Comparison of ENCODE assay signal across 8 cellular contexts in the genomic region with DNA sequence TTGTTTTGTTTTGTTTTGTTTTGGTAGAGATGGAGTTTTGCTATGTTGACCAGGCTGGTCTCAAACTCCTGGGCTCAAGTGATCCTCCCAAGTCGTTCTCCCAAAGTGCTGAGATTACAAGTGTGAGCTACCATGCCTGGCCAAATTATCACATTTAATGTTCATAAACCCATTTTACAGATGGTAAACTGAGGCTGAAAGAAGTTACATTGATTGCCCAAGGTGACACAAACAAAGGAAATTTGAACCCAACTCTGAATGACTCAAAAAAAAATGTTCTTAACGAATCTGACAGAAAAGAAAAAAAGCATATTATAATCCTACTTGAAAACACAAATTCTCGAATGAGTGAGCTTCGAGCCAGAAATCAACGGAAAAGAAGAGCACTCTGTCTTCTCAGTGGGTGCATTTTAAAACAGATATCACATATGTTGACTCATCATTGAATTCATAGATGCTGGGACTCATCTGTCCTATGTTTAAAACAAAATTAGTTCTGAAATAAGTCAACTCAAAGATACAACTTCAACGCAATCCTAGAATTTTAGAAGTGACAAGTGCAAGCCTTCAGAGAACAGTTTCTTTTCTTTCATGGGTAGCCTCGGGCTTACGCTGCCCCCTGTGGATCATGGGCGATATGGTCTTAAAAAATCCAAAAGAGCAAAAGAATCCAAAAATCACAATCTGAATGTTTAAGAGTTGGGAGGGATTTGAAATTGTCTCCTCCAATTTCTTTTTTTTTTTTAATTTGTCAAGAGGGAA. TPM values are rescaled to one million over a fixed set of nuclear protein-coding genes. Genes with fewer than 3 reads are reported as not detected.
DNase-seq lines count a peak whose midpoint lies in the region; ATAC-seq, FAIRE-seq and TF ChIP-seq lines count a peak whose summit lies in the region.

No MANE protein-coding gene starts in this region.

- H4K8ac ChIP-seq in H1 (ENCODE audit: extremely low read depth, insufficient read depth, low read length) = no peak overlapping the region

- no peak overlapping the region for H4K91ac ChIP-seq in H1 (replicated peaks; ENCODE audit: insufficient read length, low read length)

- H3K36me3 ChIP-seq in H1 (ENCODE audit: control insufficient read depth in 2 of 4, insufficient read depth in 4 of 4, low read length in 3 of 4) = peaks cover 0 to 2% (median 0%) of the 10 kb centered on the region in 4 experiments; a peak in 1 of 8 replicates
- H3K36me3 ChIP-seq in psoas muscle (ENCODE audit: insufficient read depth in 1 of 2, low read depth in 1 of 2) = no peaks in the 10 kb centered on the region

- H3K9ac ChIP-seq in H1 (replicated peaks in 1 of 4; ENCODE audit: extremely low read depth in 1 of 4, low read depth in 3 of 4, low read length in 3 of 4) = no peak overlapping the region

- H3K27me3 Mint-ChIP-seq in activated CD4-positive, alpha-beta T cell treated with anti-CD3 and anti-CD28 coated beads for 36 hours = peaks cover 5% of the 10 kb centered on the region

- peak; percentile 41 to 54 for DNase-seq in NOMO-1 (lab: John Stamatoyannopoulos, UW; ENCODE audit: unreplicated experiment in 2 of 2)
- DNase-seq in NOMO-1 treated with dmso at 0.1 percent for 144 hours (lab: John Stamatoyannopoulos, UW; ENCODE audit: unreplicated experiment) = no peak
- peak; percentile 80 for DNase-seq in activated CD4-positive, alpha-beta T cell treated with anti-CD3 and anti-CD28 coated beads for 36 hours
- DNase-seq in H1 (ENCODE audit: low read depth in 1 of 2, low spot score in 2 of 2) = peak in 1 of 2 experiments; percentile 54
- no peak for DNase-seq in psoas muscle

- no peak overlapping the region for H3K4me2 ChIP-seq in H1 (ENCODE audit: insufficient read depth in 1 of 2, low read depth in 2 of 2, low read length in 2 of 2)

- CTCF ChIA-PET in activated CD4-positive, alpha-beta T cell treated with anti-CD3 and anti-CD28 coated beads for 36 hours (lab: Charles Lee) = interaction anchor here (0.5 to 2.3 kb wide), 13 partner anchors 8 to 991 kb away, joined by 3 to 13 read pairs (median 5); no protein-coding TSS in a partner anchor
- CTCF ChIA-PET in H1 (lab: Charles Lee; ENCODE audit: partially characterized antibody) = interaction anchor here (0.6 to 3.0 kb wide), 21 partner anchors 11 to 991 kb away, joined by 3 to 23 read pairs (median 3); no protein-coding TSS in a partner anchor

- no peak overlapping the region for H3K4me3 Mint-ChIP-seq in activated CD4-positive, alpha-beta T cell treated with anti-CD3 and anti-CD28 coated beads for 36 hours

- H4K20me1 ChIP-seq in H1 (replicated peaks in 1 of 2; ENCODE audit: control insufficient read depth in 1 of 2, insufficient read depth in 2 of 2, low read length in 2 of 2) = no peaks in the 10 kb centered on the region

- H3K27me3 ChIP-seq in H1 (replicated peaks in 1 of 4; ENCODE audit: control insufficient read depth in 3 of 4, extremely low read depth in 1 of 4, insufficient read depth in 3 of 4, low read length in 3 of 4) (no peaks in the 10 kb centered on the region), psoas muscle (ENCODE audit: insufficient read depth in 3 of 3, low read length in 2 of 3) (no peaks in the 10 kb centered on the region)

- TF ChIP-seq CTCF in H1 (IDR thresholded peaks at IDR 0.05; ENCODE audit: control extremely low read depth in 1 of 3, insufficient read depth in 1 of 3, low read depth in 1 of 3, low read length in 3 of 3) = peak; percentile 32 to 68 (median 57)
- TF ChIP-seq CTCF in psoas muscle (IDR thresholded peaks at IDR 0.05) = peak; percentile 44

- H3K36me3 Mint-ChIP-seq in activated CD4-positive, alpha-beta T cell treated with anti-CD3 and anti-CD28 coated beads for 36 hours (ENCODE audit: low read depth) = peaks cover 8% of the 10 kb centered on the region

- H3K4me3 ChIP-seq in H1 (ENCODE audit: extremely low read depth in 1 of 4, insufficient read depth in 2 of 4, low read depth in 3 of 4, low read length in 4 of 4) (no peak overlapping the region), psoas muscle (no peak overlapping the region)

- H4K5ac ChIP-seq in H1 (ENCODE audit: insufficient read length, low read depth, low read length) = no peak overlapping the region

- intact Hi-C loops in activated CD4-positive, alpha-beta T cell treated with anti-CD3 and anti-CD28 coated beads for 36 hours (cut with DNase I, micrococcal nuclease) = loop anchor here (1.0 to 10.0 kb wide), 8 partner anchors 14 to 992 kb away; no protein-coding TSS in a partner anchor
- intact Hi-C loops in psoas muscle (cut with DNase I) = loop anchor here in 1 of 2 donors (10.0 kb wide), 1 partner anchor 250 kb away; no protein-coding TSS in a partner anchor

- TF ChIP-seq POLR2A in H1 (IDR thresholded peaks at IDR 0.05; ENCODE audit: control extremely low read depth in 1 of 2, low read depth in 2 of 2, low read length in 2 of 2) = no peak

- H3K27ac ChIP-seq in H1 (ENCODE audit: low read depth, low read length) (no peak overlapping the region), psoas muscle (no peak overlapping the region)

- no peak for TF ChIP-seq EP300 in H1 (IDR thresholded peaks at IDR 0.05; ENCODE audit: borderline replicate concordance in 1 of 2, low read depth in 2 of 2, low read length in 2 of 2)

- no peak overlapping the region for H3K14ac ChIP-seq in H1 (ENCODE audit: insufficient read length)

- peak; percentile 80 for FAIRE-seq in H1 (lab: Jason Lieb, UNC)

- no peak overlapping the region for H2BK5ac ChIP-seq in H1 (ENCODE audit: low read depth, low read length)

- peak overlapping the region; percentile 82 for H3K27ac Mint-ChIP-seq in activated CD4-positive, alpha-beta T cell treated with anti-CD3 and anti-CD28 coated beads for 36 hours

- H2BK120ac ChIP-seq in H1 (replicated peaks; ENCODE audit: low read depth, low read length) = no peak overlapping the region

- H3K18ac ChIP-seq in H1 (ENCODE audit: extremely low read depth, low read length) = no peak overlapping the region

- POLR2A ChIA-PET in activated CD4-positive, alpha-beta T cell treated with anti-CD3 and anti-CD28 coated beads for 36 hours (lab: Charles Lee) = interaction anchor here (0.6 to 1.0 kb wide), 2 partner anchors 14 to 141 kb away, joined by 4 to 6 read pairs; no protein-coding TSS in a partner anchor
- POLR2A ChIA-PET in H1 (lab: Charles Lee; ENCODE audit: partially characterized antibody) = interaction anchor here (0.9 kb wide), 1 partner anchor 41 kb away, joined by 3 read pairs; no protein-coding TSS in a partner anchor

- peaks cover 42% of the 10 kb centered on the region for H3K4me1 Mint-ChIP-seq in activated CD4-positive, alpha-beta T cell treated with anti-CD3 and anti-CD28 coated beads for 36 hours

- peaks cover 3 to 5% of the 10 kb centered on the region in 2 experiments; a peak in 3 of 4 replicates for H3K9me3 ChIP-seq in H1 (ENCODE audit: insufficient read depth in 2 of 2, low read depth in 1 of 2, low read length in 1 of 2)
- no peaks in the 10 kb centered on the region for H3K9me3 ChIP-seq in psoas muscle

- H2BK15ac ChIP-seq in H1 (ENCODE audit: low read length) = no peak overlapping the region

- 65% methylated on average over 9 of the region's 9 CpGs; no CpG with 5 or more reads in 1 of the 2 experiments for WGBS in H1 (ENCODE audit: extremely low coverage in 1 of 2, insufficient coverage in 1 of 2, insufficient read length in 1 of 2, insufficient replicate concordance in 2 of 2, low coverage in 1 of 2, low lambda C conversion rate in 2 of 2, missing lambda C conversion rate in 1 of 2), 2 experiments
- WGBS in psoas muscle, 3 donors = 58 to 60% (median 60%) methylated on average over 9 of the region's 9 CpGs

- no peak overlapping the region for H2BK12ac ChIP-seq in H1 (ENCODE audit: low read depth, low read length)

- no peaks in the 10 kb centered on the region for H3K79me2 ChIP-seq in H1 (ENCODE audit: control insufficient read depth in 1 of 2, insufficient read depth in 2 of 2, low read length in 2 of 2)

- H3K9me3 Mint-ChIP-seq in activated CD4-positive, alpha-beta T cell treated with anti-CD3 and anti-CD28 coated beads for 36 hours (ENCODE audit: low read depth) = peaks cover 7% of the 10 kb centered on the region

- H3K23me2 ChIP-seq in H1 (ENCODE audit: low read depth, low read length) = no peaks in the 10 kb centered on the region

- H3K4me1 ChIP-seq in H1 (replicated peaks in 1 of 4; ENCODE audit: control insufficient read depth in 3 of 4, insufficient read depth in 4 of 4, low read length in 3 of 4) (no peaks in the 10 kb centered on the region), psoas muscle (no peaks in the 10 kb centered on the region)

- TF ChIP-seq RAD21 in H1 (IDR thresholded peaks at IDR 0.05 in 1 of 2, conservative IDR thresholded peaks at IDR 0.05 in 1 of 2; ENCODE audit: low read depth in 2 of 2, low read length in 2 of 2) = peak; percentile 77 to 84

- H2AFZ ChIP-seq in H1 (ENCODE audit: low read length) = no peak overlapping the region; the same call in 1 of the 2 replicates

- H2AK5ac ChIP-seq in H1 (ENCODE audit: low read depth, low read length) = no peak overlapping the region

- H3K23ac ChIP-seq in H1 (ENCODE audit: insufficient read length) = no peak overlapping the region

- no peak overlapping the region for H3K4ac ChIP-seq in H1 (replicated peaks; ENCODE audit: insufficient read length, low read depth, low read length)

- ATAC-seq in HG03175 (IDR thresholded peaks at IDR 0.05; ENCODE audit: unreplicated experiment) (peak; percentile 56), psoas muscle (no peak), GM21825 (IDR thresholded peaks at IDR 0.05; ENCODE audit: unreplicated experiment) (no peak), GM19395 (IDR thresholded peaks at IDR 0.05; ENCODE audit: unreplicated experiment) (no peak)
- peak; percentile 89 for ATAC-seq in activated CD4-positive, alpha-beta T cell treated with anti-CD3 and anti-CD28 coated beads for 36 hours

- H3K79me1 ChIP-seq in H1 (ENCODE audit: low read depth, low read length) = no peaks in the 10 kb centered on the region

- peak overlapping the region; percentile 29; the same call in 1 of the 2 replicates for H2BK20ac ChIP-seq in H1 (ENCODE audit: low read length)

- H3K56ac ChIP-seq in H1 (replicated peaks; ENCODE audit: insufficient read length, low read depth, low read length) = no peak overlapping the region

TF ChIP-seq in H1, 55 proteins besides CTCF, POLR2A, EP300 and RAD21 (continues in another document):
- TF ChIP-seq RNF2 (IDR thresholded peaks at IDR 0.05; ENCODE audit: borderline replicate concordance, low read depth, low read length, missing control alignments, poor library complexity, severe bottlenecking) = no peak

RNA-seq across cellular contexts. Expression of a gene that starts 28.4 kb away (rescaled TPM):
- total RNA-seq in activated CD4-positive, alpha-beta T cell treated with anti-CD3 and anti-CD28 coated beads for 36 hours = 1 to 10 TPM; 2.3 to 3.5 TPM
- not detected in 2 replicates for total RNA-seq in H1 (2021; fragmentation: NEBNext Ultra II Directional; extraction: Animal tissue kit (Norgen Biotek cat#: 25700))
- polyA plus RNA-seq in H1 (2011; rRNA removed) = not detected in 2 replicates
- not detected for polyA plus RNA-seq in H1 (2011; cell fraction: cytosol; rRNA removed)
- polyA plus RNA-seq in H1 (2011; cell fraction: nucleus; rRNA removed) = not detected
- not detected in 4 replicates for polyA plus RNA-seq in H1 (2012, experiment 1 of 2)
- polyA plus RNA-seq in H1 (2012, experiment 2 of 2) = not detected
- polyA plus RNA-seq in H1 (2013, experiment 1 of 2) = 0.04 TPM
- polyA plus RNA-seq in H1 (2013, experiment 2 of 2) = 0.07 TPM
- not detected in 2 replicates for polyA minus RNA-seq in H1 (2011; rRNA and poly(A)+ RNA removed)
- polyA minus RNA-seq in H1 (2011; cell fraction: cytosol; rRNA and poly(A)+ RNA removed) = not detected
- not detected for polyA minus RNA-seq in H1 (2011; cell fraction: nucleus; rRNA and poly(A)+ RNA removed)
- under 1 TPM in 2 of 4 donors, not detected in 2; 0.16 to 0.21 TPM for total RNA-seq in psoas muscle
- polyA plus RNA-seq in psoas muscle = under 1 TPM in 2 of 3 donors, not detected in 1; 0.03 to 0.08 TPM

Comparison
In these comparisons a context has a peak if more than half of its experiments do, and no peak if none do; other contexts are left out.
1. DNase-seq: peak in NOMO-1 (2 of 2) and activated CD4-positive, alpha-beta T cell treated with anti-CD3 and anti-CD28 coated beads for 36 hours (single experiment); none in NOMO-1 treated with dmso at 0.1 percent for 144 hours (single experiment) and psoas muscle (0 of 2).
2. ATAC-seq: peak in HG03175 (single experiment) and activated CD4-positive, alpha-beta T cell treated with anti-CD3 and anti-CD28 coated beads for 36 hours (single experiment); none in psoas muscle (0 of 4), GM21825 (single experiment) and GM19395 (single experiment).